29 cellular contexts compared by ENCODE assay signal in the genomic region with DNA sequence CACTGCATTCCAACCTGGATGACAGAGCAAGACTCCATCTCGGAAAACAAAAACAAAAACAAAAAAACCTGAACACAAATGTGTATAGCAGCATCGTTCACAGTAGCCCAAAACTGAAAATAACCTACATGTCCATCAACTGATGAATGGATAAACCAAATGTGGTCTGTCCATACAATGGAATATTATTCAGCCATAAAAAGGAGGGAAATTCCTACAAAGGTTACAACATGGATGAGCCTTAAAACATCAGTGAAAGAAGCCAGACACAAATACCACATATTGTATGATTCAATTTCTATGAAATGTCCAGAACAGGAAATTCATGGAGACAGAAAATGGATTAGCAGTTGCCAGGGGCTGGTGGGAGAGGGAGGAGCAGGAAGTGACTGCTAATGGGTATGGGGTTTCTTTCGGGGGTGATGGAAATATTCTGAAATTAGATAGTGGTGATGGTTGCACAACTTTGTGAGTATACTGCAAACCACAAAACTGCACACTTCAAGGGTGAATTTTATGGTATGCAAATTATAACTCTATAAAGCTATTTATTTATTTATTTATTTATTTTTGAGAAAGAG. TPM values are rescaled to one million over a fixed set of nuclear protein-coding genes. Genes with fewer than 3 reads are reported as not detected.
DNase-seq lines count a peak whose midpoint lies in the region; ATAC-seq and TF ChIP-seq lines count a peak whose summit lies in the region.
"Had no signal": no experiment of that assay in that cellular context is flagged by ENCODE, and none has a peak within 500 bp of the region (broad histone marks: within the 10 kb centered on the region; RNA-seq: fewer than 3 reads in every experiment).

No MANE protein-coding gene starts in this region.

- H3K27me3 ChIP-seq in breast epithelium = no peaks in the 10 kb centered on the region
- H3K27me3 ChIP-seq in PC-9 (ENCODE audit: insufficient read depth, low read depth) = no peaks in the 10 kb centered on the region
- peaks cover 0 to 2% (median 1%) of the 10 kb centered on the region in 3 donors for H3K27me3 ChIP-seq in skeletal muscle tissue (ENCODE audit: control insufficient read depth in 3 of 3, insufficient read depth in 3 of 3, low read length in 3 of 3)
- no peaks in the 10 kb centered on the region for H3K27me3 ChIP-seq in hepatocyte
- H3K27me3 ChIP-seq: ascending aorta, transverse colon had no signal

- no peak overlapping the region for H3K9ac ChIP-seq in skeletal muscle tissue (ENCODE audit: low read depth in 1 of 3, low read length in 3 of 3)

- H3K4me2 ChIP-seq in PC-9 (no peak overlapping the region), hepatocyte (no peak overlapping the region)
- H3K4me2 ChIP-seq: GM23338 had no signal

- ATAC-seq in GM18498 (IDR thresholded peaks at IDR 0.05; ENCODE audit: unreplicated experiment) (no peak), HG02571 (IDR thresholded peaks at IDR 0.05; ENCODE audit: unreplicated experiment) (no peak)
- ATAC-seq: activated CD8-positive, alpha-beta T cell treated with anti-CD3 and anti-CD28 coated beads for 36 hours; GM23338; left lobe of liver; mucosa of descending colon had no signal

- DNase-seq in MCF 10A (ENCODE audit: unreplicated experiment) (no peak), breast epithelium (ENCODE audit: low spot score in 2 of 2) (no peak), PC-9 (no peak), dermis microvascular lymphatic vessel endothelial cell (ENCODE audit: low read depth in 2 of 2) (peak; percentile 26 to 36), hepatocyte (ENCODE audit: low spot score) (no peak)
- DNase-seq: 8988T; activated B cell treated with CpG ODN at 0.5 μM for 24 hours; activated CD8-positive, alpha-beta T cell treated with anti-CD3 and anti-CD28 coated beads for 36 hours; activated naive CD4-positive, alpha-beta T cell treated with anti-CD3 and anti-CD28 coated beads, Interleukin-2, amount 10 ng/mL, durations not matched to agents 7 days and 5 days; activated T-cell treated with anti-CD3 and anti-CD28 coated beads, Interleukin-2, amount 50 U/mL, for 24 hours; IMR-90; mucosa of descending colon; NCI-H1048; NCI-H2081 treated with DMSO at 0.1 percent for 48 hours; NCI-H510A; stimulated activated CD4-positive, alpha-beta T cell treated with anti-CD3 and anti-CD28 coated beads, Interleukin-2, amount 100 ng/mL, for 48 hours; transverse colon had no signal

- H3K4me3 Mint-ChIP-seq in MCF 10A (ENCODE audit: unreplicated experiment) = no peak overlapping the region
- H3K4me3 Mint-ChIP-seq: activated B cell treated with CpG ODN at 0.5 μM for 24 hours; activated CD8-positive, alpha-beta T cell treated with anti-CD3 and anti-CD28 coated beads for 36 hours; activated naive CD4-positive, alpha-beta T cell treated with anti-CD3 and anti-CD28 coated beads, Interleukin-2, amount 10 ng/mL, durations not matched to agents 7 days and 5 days; activated T-cell treated with anti-CD3 and anti-CD28 coated beads, Interleukin-2, amount 50 U/mL, for 24 hours; GM23338; neural crest cell; stimulated activated naive CD8-positive, alpha-beta T cell treated with anti-CD3 and anti-CD28 coated beads, Interleukin-15, Interleukin-2, amounts not matched to agents 100 ng/mL and 50 ng/mL, for 24 hours had no signal

- intact Hi-C loops in MCF 10A (cut with micrococcal nuclease) (no loop called here), breast epithelium (cut with DNase I; ENCODE audit: low total_unique reads) (no loop called here), PC-9 (cut with micrococcal nuclease; ENCODE audit: unreplicated experiment) (loop anchor here (2.0 kb wide), 1 partner anchor 18 kb away; no protein-coding TSS in a partner anchor)

- CTCF ChIA-PET in MCF 10A (lab: Yijun Ruan, JAX) = interaction anchor here (0.6 to 1.6 kb wide), 6 partner anchors 19 to 930 kb away, joined by 3 to 6 read pairs (median 4); no protein-coding TSS in a partner anchor
- CTCF ChIA-PET in PC-9 (lab: Charles Lee) = no interaction called here

- BruUV-seq in MCF 10A (replicated peaks; lab: Mats Ljungman, UMichigan) (no TSS peak), PC-9 (replicated peaks; lab: Mats Ljungman, UMichigan) (no TSS peak)

- H4K20me1 ChIP-seq in PC-9 (ENCODE audit: insufficient read depth) (no peaks in the 10 kb centered on the region), hepatocyte (ENCODE audit: insufficient read depth, poor library complexity, severe bottlenecking) (no peaks in the 10 kb centered on the region)

- no peak overlapping the region for H3K27ac ChIP-seq in breast epithelium
- peak overlapping the region; percentile 85 for H3K27ac ChIP-seq in PC-9
- peak overlapping the region; percentile 47 for H3K27ac ChIP-seq in skeletal muscle tissue (ENCODE audit: low read depth, low read length)
- H3K27ac ChIP-seq in hepatocyte = no peak overlapping the region
- H3K27ac ChIP-seq: ascending aorta, transverse colon had no signal

- no peaks in the 10 kb centered on the region for H3K9me3 ChIP-seq in breast epithelium
- no peaks in the 10 kb centered on the region for H3K9me3 ChIP-seq in PC-9 (ENCODE audit: insufficient read depth, low read depth)
- no peaks in the 10 kb centered on the region for H3K9me3 ChIP-seq in skeletal muscle tissue (ENCODE audit: control insufficient read depth in 3 of 3, low read length in 3 of 3)
- H3K9me3 ChIP-seq in hepatocyte (ENCODE audit: low read depth) = no peaks in the 10 kb centered on the region
- H3K9me3 ChIP-seq: ascending aorta, mucosa of descending colon, transverse colon had no signal

- peaks cover 25% of the 10 kb centered on the region for H3K4me1 Mint-ChIP-seq in MCF 10A (ENCODE audit: insufficient read depth, unreplicated experiment)
- H3K4me1 Mint-ChIP-seq: activated naive CD4-positive, alpha-beta T cell treated with anti-CD3 and anti-CD28 coated beads, Interleukin-2, amount 10 ng/mL, durations not matched to agents 7 days and 5 days; neural crest cell had no signal

- WGBS in hepatocyte (ENCODE audit: low lambda C conversion rate, missing lambda C conversion rate) = 83% methylated on average over 3 of the region's 3 CpGs

- no peaks in the 10 kb centered on the region for H3K9me3 Mint-ChIP-seq in MCF 10A (ENCODE audit: unreplicated experiment)
- H3K9me3 Mint-ChIP-seq: activated B cell treated with CpG ODN at 0.5 μM for 24 hours; activated CD8-positive, alpha-beta T cell treated with anti-CD3 and anti-CD28 coated beads for 36 hours; activated naive CD4-positive, alpha-beta T cell treated with anti-CD3 and anti-CD28 coated beads, Interleukin-2, amount 10 ng/mL, durations not matched to agents 7 days and 5 days; activated T-cell treated with anti-CD3 and anti-CD28 coated beads, Interleukin-2, amount 50 U/mL, for 24 hours; GM23338; neural crest cell; stimulated activated naive CD8-positive, alpha-beta T cell treated with anti-CD3 and anti-CD28 coated beads, Interleukin-15, Interleukin-2, amounts not matched to agents 100 ng/mL and 50 ng/mL, for 24 hours had no signal

- no peak overlapping the region for H3K4me3 ChIP-seq in breast epithelium
- H3K4me3 ChIP-seq in PC-9 = no peak overlapping the region
- no peak overlapping the region for H3K4me3 ChIP-seq in skeletal muscle tissue (ENCODE audit: low read length in 3 of 3)
- no peak overlapping the region for H3K4me3 ChIP-seq in hepatocyte
- H3K4me3 ChIP-seq: ascending aorta, GM23338, mucosa of descending colon, transverse colon had no signal

- H3K79me2 ChIP-seq in PC-9 (ENCODE audit: low read depth) = no peaks in the 10 kb centered on the region
- H3K79me2 ChIP-seq in hepatocyte = no peaks in the 10 kb centered on the region

- H3K36me3 Mint-ChIP-seq in MCF 10A (ENCODE audit: insufficient read depth, unreplicated experiment) = peaks cover 5% of the 10 kb centered on the region
- H3K36me3 Mint-ChIP-seq: activated naive CD4-positive, alpha-beta T cell treated with anti-CD3 and anti-CD28 coated beads, Interleukin-2, amount 10 ng/mL, durations not matched to agents 7 days and 5 days had no signal

- H3K9me2 ChIP-seq in PC-9 (ENCODE audit: insufficient read depth) (no peaks in the 10 kb centered on the region), hepatocyte (replicated peaks; ENCODE audit: insufficient read depth) (no peaks in the 10 kb centered on the region)

- H3K36me3 ChIP-seq in breast epithelium (no peaks in the 10 kb centered on the region), PC-9 (ENCODE audit: low read depth) (no peaks in the 10 kb centered on the region), skeletal muscle tissue (ENCODE audit: control insufficient read depth in 3 of 3, insufficient read depth in 3 of 3, low read length in 3 of 3) (peaks cover 7 to 44% (median 29%) of the 10 kb centered on the region in 3 donors), hepatocyte (replicated peaks; ENCODE audit: insufficient read depth, low read depth) (no peaks in the 10 kb centered on the region)
- H3K36me3 ChIP-seq: ascending aorta, transverse colon had no signal

- no peaks in the 10 kb centered on the region for H3K27me3 Mint-ChIP-seq in MCF 10A (ENCODE audit: insufficient read depth, unreplicated experiment)
- H3K27me3 Mint-ChIP-seq: activated B cell treated with CpG ODN at 0.5 μM for 24 hours had no signal

- TF ChIP-seq CTCF in MCF 10A (IDR thresholded peaks at IDR 0.05; ENCODE audit: unreplicated experiment) (no peak), breast epithelium (IDR thresholded peaks at IDR 0.05) (no peak), PC-9 (conservative IDR thresholded peaks at IDR 0.05) (no peak), hepatocyte (IDR thresholded peaks at IDR 0.05; ENCODE audit: poor library complexity) (no peak)

- no peaks in the 10 kb centered on the region for H3K4me1 ChIP-seq in breast epithelium
- peaks cover 29% of the 10 kb centered on the region for H3K4me1 ChIP-seq in PC-9 (replicated peaks; ENCODE audit: insufficient read depth)
- peaks cover 0 to 10% (median 7%) of the 10 kb centered on the region in 3 donors for H3K4me1 ChIP-seq in skeletal muscle tissue (ENCODE audit: control insufficient read depth in 3 of 3, insufficient read depth in 3 of 3, low read length in 3 of 3)
- H3K4me1 ChIP-seq in hepatocyte (ENCODE audit: insufficient read depth) = no peaks in the 10 kb centered on the region
- H3K4me1 ChIP-seq: ascending aorta, transverse colon had no signal

- POLR2A ChIA-PET in MCF 10A (lab: Yijun Ruan, JAX) = interaction anchor here (0.6 to 3.2 kb wide), 3 partner anchors 10 to 447 kb away, joined by 3 to 22 read pairs (median 4); no protein-coding TSS in a partner anchor
- POLR2A ChIA-PET in PC-9 (lab: Charles Lee; ENCODE audit: unreplicated experiment) = interaction anchor here (0.7 kb wide), 1 partner anchor 407 kb away, joined by 4 read pairs; no protein-coding TSS in a partner anchor

- TF ChIP-seq POLR2A in breast epithelium (IDR thresholded peaks at IDR 0.05) = no peak

- peaks cover 28% of the 10 kb centered on the region for H3F3A ChIP-seq in PC-9 (ENCODE audit: insufficient read depth, low read depth)

- H3K27ac Mint-ChIP-seq in MCF 10A (ENCODE audit: low read depth, unreplicated experiment) = peak overlapping the region; percentile 84
- H3K27ac Mint-ChIP-seq: activated B cell treated with CpG ODN at 0.5 μM for 24 hours; activated CD8-positive, alpha-beta T cell treated with anti-CD3 and anti-CD28 coated beads for 36 hours; activated naive CD4-positive, alpha-beta T cell treated with anti-CD3 and anti-CD28 coated beads, Interleukin-2, amount 10 ng/mL, durations not matched to agents 7 days and 5 days; activated T-cell treated with anti-CD3 and anti-CD28 coated beads, Interleukin-2, amount 50 U/mL, for 24 hours; GM23338; stimulated activated naive CD8-positive, alpha-beta T cell treated with anti-CD3 and anti-CD28 coated beads, Interleukin-15, Interleukin-2, amounts not matched to agents 100 ng/mL and 50 ng/mL, for 24 hours had no signal

- H2AFZ ChIP-seq in PC-9 (no peak overlapping the region), hepatocyte (no peak overlapping the region)
- H2AFZ ChIP-seq: GM23338 had no signal

RNA-seq across cellular contexts. Expression of gene MYL2, which starts 4.0 kb away (rescaled TPM):
- total RNA-seq in MCF 10A (2022) (not detected in 2 replicates), breast epithelium (not detected), PC-9 (2021) (not detected in 2 replicates), dermis microvascular lymphatic vessel endothelial cell (0.26 TPM in 1 of 2 replicates, not detected in the other), skeletal muscle tissue (140 TPM), hepatocyte (not detected in 2 replicates)
- not detected in 2 replicates for polyA plus RNA-seq in hepatocyte
- total RNA-seq: activated B cell treated with CpG ODN at 0.5 μM for 24 hours; activated CD8-positive, alpha-beta T cell treated with anti-CD3 and anti-CD28 coated beads for 36 hours; ascending aorta; frontal cortex; GM23338; IMR-90; left lobe of liver; neural crest cell; posterior vena cava; T-helper 2 cell treated with Interferon-gamma antibody and Interleukin-4, amounts not matched to agents 100 ng/mL and 5 ng/mL, for 36 hours had no signal
- polyA plus RNA-seq: BJ, GM23338, IMR-90 had no signal

Comparison
In these comparisons a context has a peak if more than half of its experiments do, and no peak if none do; other contexts are left out.
1. DNase-seq: peak in dermis microvascular lymphatic vessel endothelial cell (2 of 2); none in MCF 10A (single experiment), breast epithelium (0 of 2), PC-9 (0 of 2) and hepatocyte (single experiment).
2. H3K27ac ChIP-seq: peak in PC-9 (single experiment) and skeletal muscle tissue (single experiment); none in breast epithelium (0 of 2) and hepatocyte (single experiment).
3. RNA of gene MYL2, which starts 4.0 kb away (total RNA-seq): 140 TPM in skeletal muscle tissue (single experiment); 0.26 TPM in dermis microvascular lymphatic vessel endothelial cell, not detected in PC-9, not detected in MCF 10A, not detected in breast epithelium and not detected in hepatocyte; every median in the first group is over 100 times any median in the second.